1 cellular context compared by ENCODE assay signal in genomic region chr16:90057738-90058173, GRCh38.
TF ChIP-seq lines count a peak whose summit lies in the region.

No MANE protein-coding gene starts in this region.

TF ChIP-seq in K562, 482 proteins besides CTCF, POLR2A, EP300 and RAD21 (continued from another document and continues in another):
- TF ChIP-seq RERE (CRISPR knock-in tag; IDR thresholded peaks at IDR 0.05; ENCODE audit: borderline replicate concordance) (no peak), DDX20 (tag; IDR thresholded peaks at IDR 0.05; ENCODE audit: low read depth) (no peak), GTF3C2 (IDR thresholded peaks at IDR 0.05; ENCODE audit: borderline replicate concordance, extremely low read depth, insufficient read length) (no peak), ZNF668 (CRISPR knock-in tag; IDR thresholded peaks at IDR 0.05) (no peak), IRF9 (tag; IDR thresholded peaks at IDR 0.05) (no peak), RNF2 (IDR thresholded peaks at IDR 0.05) (no peak), DPF2 (IDR thresholded peaks at IDR 0.05) (peak; percentile 47), FOXK1 (CRISPR knock-in tag; IDR thresholded peaks at IDR 0.05; ENCODE audit: borderline replicate concordance) (no peak), ETS2 (tag; IDR thresholded peaks at IDR 0.05; ENCODE audit: borderline replicate concordance, poor library complexity, severe bottlenecking) (no peak), ZNF699 (CRISPR knock-in tag; IDR thresholded peaks at IDR 0.05; ENCODE audit: insufficient replicate concordance) (no peak), FOXK2 (conservative IDR thresholded peaks at IDR 0.05 in 1 of 2, IDR thresholded peaks at IDR 0.05 in 1 of 2; ENCODE audit: low read depth in 2 of 2) (no peak), EGR1 (conservative IDR thresholded peaks at IDR 0.05) (peak; percentile 17; the same call in 1 of the 2 replicates), JUND (IDR thresholded peaks at IDR 0.05; ENCODE audit: borderline replicate concordance, low read depth, low read length) (peak; percentile 88), JUND (tag; IDR thresholded peaks at IDR 0.05; ENCODE audit: borderline replicate concordance, low read depth, low read length) (peak; percentile 77; the same call in 2 of the 3 replicates), SIRT6 (IDR thresholded peaks at IDR 0.05; ENCODE audit: low read depth, low read length) (no peak), HDAC8 (tag; IDR thresholded peaks at IDR 0.05) (no peak), THRA (IDR thresholded peaks at IDR 0.05) (no peak), RBBP5 (IDR thresholded peaks at IDR 0.05; ENCODE audit: borderline replicate concordance, insufficient read depth, low read length, poor library complexity, severe bottlenecking) (no peak), ZBTB43 (CRISPR knock-in tag; IDR thresholded peaks at IDR 0.05) (no peak), HDAC3 (IDR thresholded peaks at IDR 0.05; ENCODE audit: borderline replicate concordance, partially characterized antibody) (no peak), CBX5 (IDR thresholded peaks at IDR 0.05; ENCODE audit: borderline replicate concordance, low read depth) (no peak), POLR2G (IDR thresholded peaks at IDR 0.05; ENCODE audit: low read depth, low read length) (no peak), HOXB6 (CRISPR knock-in tag; IDR thresholded peaks at IDR 0.05; ENCODE audit: borderline replicate concordance) (no peak), TCF7L2 (IDR thresholded peaks at IDR 0.05; ENCODE audit: low read depth, low read length) (no peak), ETS1 (conservative IDR thresholded peaks at IDR 0.05; ENCODE audit: control insufficient read depth, low read depth, low read length) (no peak), DLX4 (CRISPR knock-in tag; IDR thresholded peaks at IDR 0.05) (no peak), CBFA2T3 (IDR thresholded peaks at IDR 0.05) (peak; percentile 38), TAL1 (IDR thresholded peaks at IDR 0.05) (no peak), XRCC4 (IDR thresholded peaks at IDR 0.05; ENCODE audit: extremely low read depth, insufficient read depth, insufficient read length) (no peak), BRF2 (IDR thresholded peaks at IDR 0.05; ENCODE audit: borderline replicate concordance, insufficient read depth, insufficient read length) (no peak), ZNF77 (CRISPR knock-in tag; IDR thresholded peaks at IDR 0.05) (no peak), NFIC (IDR thresholded peaks at IDR 0.05) (no peak), FIP1L1 (IDR thresholded peaks at IDR 0.05; ENCODE audit: low read depth, low read length, poor library complexity, severe bottlenecking) (no peak), FOXJ3 (CRISPR knock-in tag; IDR thresholded peaks at IDR 0.05) (no peak), ZNF511 (CRISPR knock-in tag; IDR thresholded peaks at IDR 0.05) (no peak), ID3 (CRISPR knock-in tag; IDR thresholded peaks at IDR 0.05) (no peak), ID3 (tag; IDR thresholded peaks at IDR 0.05) (no peak), TRIM25 (IDR thresholded peaks at IDR 0.05; ENCODE audit: borderline replicate concordance) (no peak), HNRNPK (IDR thresholded peaks at IDR 0.05; ENCODE audit: low read depth, low read length, poor library complexity, severe bottlenecking) (no peak), EWSR1 (IDR thresholded peaks at IDR 0.05; ENCODE audit: borderline replicate concordance, low read depth, partially characterized antibody) (no peak), POLR3A (IDR thresholded peaks at IDR 0.05; ENCODE audit: borderline replicate concordance, extremely low read depth, insufficient read depth, insufficient read length) (no peak), KAT7 (CRISPR knock-in tag; IDR thresholded peaks at IDR 0.05; ENCODE audit: borderline replicate concordance) (no peak), SETDB1 (IDR thresholded peaks at IDR 0.05; ENCODE audit: low read length) (no peak)
